ENCODE assay signal across 9 cellular contexts in the genomic region with DNA sequence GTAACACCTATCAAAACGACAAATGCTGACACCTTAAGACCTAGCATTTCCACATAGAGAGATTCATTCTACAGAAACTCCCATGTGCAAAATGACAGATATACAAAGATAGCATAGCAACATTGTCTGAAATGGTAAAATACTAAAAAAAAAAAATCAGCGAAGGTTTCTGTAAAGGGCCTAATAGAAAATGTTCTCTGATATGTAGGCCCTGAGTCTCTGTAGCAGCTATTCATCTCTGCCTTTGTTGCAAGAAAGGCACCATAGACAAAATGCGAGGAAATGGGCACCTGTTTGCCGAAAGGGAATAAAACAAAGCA.
DNase-seq lines count a peak whose midpoint lies in the region; ATAC-seq and TF ChIP-seq lines count a peak whose summit lies in the region.
"Had no signal": no experiment of that assay in that cellular context is flagged by ENCODE, and none has a peak within 500 bp of the region (broad histone marks: within the 10 kb centered on the region; RNA-seq: fewer than 3 reads in every experiment).

No MANE protein-coding gene starts in this region.

- DNase-seq in GM20000 (ENCODE audit: low spot score), result peak; percentile 2
- DNase-seq in RKO (ENCODE audit: low spot score), result peak; percentile 28
- DNase-seq in epithelial cell of esophagus (ENCODE audit: low read depth), result no peak
- no peak for DNase-seq in stimulated activated CD4-positive, alpha-beta T cell treated with anti-CD3 and anti-CD28 coated beads, Interleukin-12 subunit alpha, Interleukin-12 subunit beta, amount 100 ng/mL, for 4 hours
- DNase-seq in globus pallidus (ENCODE audit: low spot score), result no peak
- no peak for DNase-seq in NCI-H345 treated with DMSO at 0.1 percent for 48 hours (lab: John Stamatoyannopoulos, UW; ENCODE audit: unreplicated experiment)
- DNase-seq: activated CD4-positive, alpha-beta T cell treated with anti-CD3 and anti-CD28 coated beads, Interleukin-2, amount 50 U/mL, for 1 hour had no signal

- H3K9ac ChIP-seq in rectal smooth muscle tissue (ENCODE audit: low read length), result no peak overlapping the region

- TF ChIP-seq CTCF in GM20000 (IDR thresholded peaks at IDR 0.05; ENCODE audit: extremely low read depth, missing control alignments) (no peak), epithelial cell of esophagus (IDR thresholded peaks at IDR 0.05; ENCODE audit: insufficient read depth, low read depth, low read length, missing control alignments) (no peak)

- peaks cover 2% of the 10 kb centered on the region for H3K27me3 ChIP-seq in rectal smooth muscle tissue (ENCODE audit: control insufficient read depth, insufficient read depth, low read length)

- ATAC-seq in GM21528 (IDR thresholded peaks at IDR 0.05; ENCODE audit: low FRiP score, unreplicated experiment), result no peak

- peak overlapping the region; percentile 63 for H3K4me3 ChIP-seq in epithelial cell of esophagus (ENCODE audit: low read length)
- H3K4me3 ChIP-seq in rectal smooth muscle tissue (ENCODE audit: low read length), result peak overlapping the region; percentile 78

- H3K27ac ChIP-seq in rectal smooth muscle tissue (ENCODE audit: low read depth, low read length), result no peak overlapping the region

- H3K4me1 ChIP-seq in rectal smooth muscle tissue (ENCODE audit: control insufficient read depth, insufficient read depth, low read length), result peaks cover 2% of the 10 kb centered on the region

- H3K36me3 ChIP-seq in rectal smooth muscle tissue (ENCODE audit: control insufficient read depth, insufficient read depth, low read length), result no peaks in the 10 kb centered on the region

Comparison
In these comparisons a context has a peak if more than half of its experiments do, and no peak if none do; other contexts are left out.
1. DNase-seq: peak in GM20000 (single experiment) and RKO (single experiment); none in epithelial cell of esophagus (single experiment), stimulated activated CD4-positive, alpha-beta T cell treated with anti-CD3 and anti-CD28 coated beads, Interleukin-12 subunit alpha, Interleukin-12 subunit beta, amount 100 ng/mL, for 4 hours (single experiment), globus pallidus (single experiment) and NCI-H345 treated with DMSO at 0.1 percent for 48 hours (single experiment).